Comparison of ENCODE assay signal across 1 cellular context in genomic region chr5:134935711-134936602, GRCh38.
TF ChIP-seq lines count a peak whose summit lies in the region.

No MANE protein-coding gene starts in this region.

TF ChIP-seq in endothelial cell of umbilical vein, 7 proteins besides CTCF, POLR2A, EP300 and RAD21:
- TF ChIP-seq MAX (IDR thresholded peaks at IDR 0.05; ENCODE audit: insufficient read depth, insufficient read length) = no peak
- no peak for TF ChIP-seq EZH2 (IDR thresholded peaks at IDR 0.05; ENCODE audit: borderline replicate concordance, low read depth, low read length, severe bottlenecking)
- no peak for TF ChIP-seq POLR2AphosphoS5 (IDR thresholded peaks at IDR 0.05; ENCODE audit: insufficient read depth, low read depth, low read length)
- TF ChIP-seq FOS (IDR thresholded peaks at IDR 0.05; ENCODE audit: borderline replicate concordance, insufficient read depth, low read length) = no peak
- TF ChIP-seq MYC (IDR thresholded peaks at IDR 0.05; ENCODE audit: low read depth, low read length) = no peak
- TF ChIP-seq JUN (IDR thresholded peaks at IDR 0.05; ENCODE audit: borderline replicate concordance, insufficient read depth, insufficient read length, low read depth) = no peak
- no peak for TF ChIP-seq GATA2 (IDR thresholded peaks at IDR 0.05; ENCODE audit: insufficient read depth, insufficient read length, low read depth, low read length)
